Comparison of ENCODE assay signal across 14 cellular contexts in the genomic region with DNA sequence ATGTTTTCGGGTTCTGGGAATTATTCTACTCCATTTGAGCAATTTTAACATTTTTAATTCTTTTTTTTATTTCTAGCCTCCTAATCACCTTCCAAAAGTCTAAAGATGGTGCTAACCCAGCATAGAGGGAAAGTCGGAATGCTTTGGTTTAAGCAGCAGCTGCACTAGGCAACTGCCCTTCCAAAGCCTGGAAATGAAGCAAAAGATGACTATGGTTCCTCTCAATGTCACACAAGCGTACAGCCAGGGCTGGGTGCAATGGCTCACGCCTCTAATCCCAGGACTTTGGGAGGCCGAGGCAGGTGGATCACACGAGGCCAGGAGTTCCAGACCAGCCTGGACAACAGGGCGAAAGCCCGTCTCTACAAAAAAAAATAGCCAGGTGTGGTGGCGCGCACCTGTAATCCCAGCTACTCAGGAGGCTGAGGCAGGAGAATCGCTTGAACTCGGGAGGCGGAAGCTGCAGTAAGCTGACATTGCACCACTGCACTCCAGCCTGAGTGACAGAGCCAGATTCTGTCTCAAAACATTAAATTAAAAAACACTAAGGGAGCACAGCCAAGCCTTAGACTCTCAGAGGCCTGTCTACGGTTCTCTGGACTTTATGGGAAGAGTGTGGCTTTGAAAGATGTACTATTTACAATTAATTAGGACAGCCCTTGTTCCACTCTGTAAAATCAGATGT. TPM values are rescaled to one million over a fixed set of nuclear protein-coding genes. Genes with fewer than 3 reads are reported as not detected.
DNase-seq lines count a peak whose midpoint lies in the region; ATAC-seq and TF ChIP-seq lines count a peak whose summit lies in the region.
"Had no signal": no experiment of that assay in that cellular context is flagged by ENCODE, and none has a peak within 500 bp of the region (broad histone marks: within the 10 kb centered on the region; RNA-seq: fewer than 3 reads in every experiment).

No MANE protein-coding gene starts in this region.

- TF ChIP-seq EP300 in upper lobe of left lung (IDR thresholded peaks at IDR 0.05), result no peak

- WGBS in upper lobe of left lung, 2 donors, result 89 to 90% methylated on average over 14 of the region's 14 CpGs

- H3K36me3 Mint-ChIP-seq in activated naive CD4-positive, alpha-beta T cell treated with anti-CD3 and anti-CD28 coated beads for 36 hours (ENCODE audit: low read depth), result no peaks in the 10 kb centered on the region
- peaks cover 0 to 32% of the 10 kb centered on the region in 2 donors for H3K36me3 Mint-ChIP-seq in activated naive CD4-positive, alpha-beta T cell treated with anti-CD3 and anti-CD28 coated beads, Interleukin-2, amount 50 U/mL, for 72 hours
- H3K36me3 Mint-ChIP-seq in activated T-helper 17 cell treated with anti-CD3 and anti-CD28 coated beads, Interleukin-2, amount 50 U/mL, for 72 hours (ENCODE audit: low read depth), result peaks cover 68% of the 10 kb centered on the region

- H3K36me3 ChIP-seq in mucosa of rectum (ENCODE audit: control insufficient read depth in 2 of 2, insufficient read depth in 2 of 2, low read length in 2 of 2), result peaks cover 0 to 3% of the 10 kb centered on the region in 2 donors
- H3K36me3 ChIP-seq in upper lobe of left lung, result no peaks in the 10 kb centered on the region
- no peaks in the 10 kb centered on the region for H3K36me3 ChIP-seq in upper lobe of right lung

- H3K9ac ChIP-seq in mucosa of rectum (ENCODE audit: low read depth in 1 of 2, low read length in 2 of 2), result no peak overlapping the region

- H3K27ac ChIP-seq in mucosa of rectum (ENCODE audit: low read depth in 2 of 2, low read length in 2 of 2) (peak overlapping the region; percentile 48 to 75), upper lobe of left lung (peak overlapping the region; percentile 67 to 89 (median 76)), upper lobe of right lung (no peak overlapping the region)

- DNase-seq in activated naive CD4-positive, alpha-beta T cell treated with anti-CD3 and anti-CD28 coated beads for 36 hours, result no peak
- no peak for DNase-seq in activated naive CD4-positive, alpha-beta T cell treated with anti-CD3 and anti-CD28 coated beads, Interleukin-2, amount 50 U/mL, for 72 hours (ENCODE audit: low spot score in 2 of 2)
- DNase-seq in upper lobe of left lung (no peak), OCI-M2 (lab: John Stamatoyannopoulos, UW; ENCODE audit: unreplicated experiment) (no peak), upper lobe of right lung (no peak)
- DNase-seq: activated CD8-positive, alpha-beta memory T cell treated with anti-CD3 and anti-CD28 coated beads, Interleukin-2, amount 50 U/mL, for 48 hours; NCI-H1048; NCI-H2171; psoas muscle; SIG-M5; stimulated activated CD4-positive, alpha-beta T cell treated with anti-CD3 and anti-CD28 coated beads, Interleukin-1b, Interleukin-23, amount 100 ng/mL, for 48 hours had no signal

- H3K4me1 ChIP-seq in mucosa of rectum (ENCODE audit: control insufficient read depth in 2 of 2, insufficient read depth in 2 of 2, low read length in 2 of 2) (peaks cover 27 to 31% of the 10 kb centered on the region in 2 donors), upper lobe of left lung (peaks cover 32 to 58% (median 53%) of the 10 kb centered on the region in 4 donors), upper lobe of right lung (peaks cover 45% of the 10 kb centered on the region)

- TF ChIP-seq CTCF in upper lobe of left lung (IDR thresholded peaks at IDR 0.05) (no peak), upper lobe of right lung (IDR thresholded peaks at IDR 0.05) (no peak)

- H3K4me3 ChIP-seq in mucosa of rectum (ENCODE audit: low read length in 2 of 2), result no peak overlapping the region
- no peak overlapping the region for H3K4me3 ChIP-seq in upper lobe of left lung
- no peak overlapping the region for H3K4me3 ChIP-seq in upper lobe of right lung
- H3K4me3 ChIP-seq: psoas muscle had no signal

- peaks cover 52% of the 10 kb centered on the region for H3K4me1 Mint-ChIP-seq in activated naive CD4-positive, alpha-beta T cell treated with anti-CD3 and anti-CD28 coated beads for 36 hours (ENCODE audit: low read depth)
- H3K4me1 Mint-ChIP-seq in activated T-helper 17 cell treated with anti-CD3 and anti-CD28 coated beads, Interleukin-2, amount 50 U/mL, for 72 hours, result peaks cover 75% of the 10 kb centered on the region

- CTCF ChIA-PET in activated naive CD4-positive, alpha-beta T cell treated with anti-CD3 and anti-CD28 coated beads for 36 hours (lab: Charles Lee), result interaction anchor here (1.0 kb wide), 1 partner anchor 110 kb away, joined by 5 read pairs; no protein-coding TSS in a partner anchor

- no peaks in the 10 kb centered on the region for H3K9me3 Mint-ChIP-seq in activated naive CD4-positive, alpha-beta T cell treated with anti-CD3 and anti-CD28 coated beads for 36 hours
- no peaks in the 10 kb centered on the region for H3K9me3 Mint-ChIP-seq in activated naive CD4-positive, alpha-beta T cell treated with anti-CD3 and anti-CD28 coated beads, Interleukin-2, amount 50 U/mL, for 72 hours
- H3K9me3 Mint-ChIP-seq in activated T-helper 17 cell treated with anti-CD3 and anti-CD28 coated beads, Interleukin-2, amount 50 U/mL, for 72 hours, result no peaks in the 10 kb centered on the region

- TF ChIP-seq POLR2A in upper lobe of left lung (IDR thresholded peaks at IDR 0.05), result no peak

- peak overlapping the region; percentile 6 for H3K27ac Mint-ChIP-seq in activated naive CD4-positive, alpha-beta T cell treated with anti-CD3 and anti-CD28 coated beads for 36 hours
- no peak overlapping the region for H3K27ac Mint-ChIP-seq in activated naive CD4-positive, alpha-beta T cell treated with anti-CD3 and anti-CD28 coated beads, Interleukin-2, amount 50 U/mL, for 72 hours
- H3K27ac Mint-ChIP-seq in activated T-helper 17 cell treated with anti-CD3 and anti-CD28 coated beads, Interleukin-2, amount 50 U/mL, for 72 hours, result peak overlapping the region; percentile 95

- intact Hi-C loops in activated naive CD4-positive, alpha-beta T cell treated with anti-CD3 and anti-CD28 coated beads for 36 hours (cut with micrococcal nuclease), result no loop called here
- intact Hi-C loops in upper lobe of right lung (cut with DNase I), result no loop called here

- ATAC-seq in activated naive CD4-positive, alpha-beta T cell treated with anti-CD3 and anti-CD28 coated beads, Interleukin-2, amount 50 U/mL, for 72 hours, result no peak
- no peak for ATAC-seq in activated T-helper 17 cell treated with anti-CD3 and anti-CD28 coated beads, Interleukin-2, amount 50 U/mL, for 72 hours (replicated peaks)
- ATAC-seq in upper lobe of left lung (ENCODE audit: low FRiP score in 2 of 2) (no peak), upper lobe of right lung (no peak), GM19452 (IDR thresholded peaks at IDR 0.05; ENCODE audit: unreplicated experiment) (no peak)
- ATAC-seq: psoas muscle had no signal

- no peaks in the 10 kb centered on the region for H3K27me3 Mint-ChIP-seq in activated naive CD4-positive, alpha-beta T cell treated with anti-CD3 and anti-CD28 coated beads for 36 hours (ENCODE audit: low read depth)
- H3K27me3 Mint-ChIP-seq in activated T-helper 17 cell treated with anti-CD3 and anti-CD28 coated beads, Interleukin-2, amount 50 U/mL, for 72 hours, result no peaks in the 10 kb centered on the region

- H3K9me3 ChIP-seq in mucosa of rectum (ENCODE audit: control insufficient read depth in 2 of 2, low read length in 2 of 2), result no peaks in the 10 kb centered on the region
- no peaks in the 10 kb centered on the region for H3K9me3 ChIP-seq in upper lobe of left lung
- no peaks in the 10 kb centered on the region for H3K9me3 ChIP-seq in upper lobe of right lung
- H3K9me3 ChIP-seq: psoas muscle had no signal

- H3K4me3 Mint-ChIP-seq in activated naive CD4-positive, alpha-beta T cell treated with anti-CD3 and anti-CD28 coated beads for 36 hours, result no peak overlapping the region
- peak overlapping the region; percentile 85 for H3K4me3 Mint-ChIP-seq in activated T-helper 17 cell treated with anti-CD3 and anti-CD28 coated beads, Interleukin-2, amount 50 U/mL, for 72 hours

- H3K27me3 ChIP-seq in mucosa of rectum (ENCODE audit: control insufficient read depth in 2 of 2, insufficient read depth in 2 of 2, low read length in 2 of 2), result no peaks in the 10 kb centered on the region
- no peaks in the 10 kb centered on the region for H3K27me3 ChIP-seq in upper lobe of left lung
- no peaks in the 10 kb centered on the region for H3K27me3 ChIP-seq in upper lobe of right lung

RNA-seq across cellular contexts. Expression of a gene that starts 33.2 kb away (rescaled TPM):
- 10 to 100 TPM; 37.3 to 39.3 TPM for total RNA-seq in activated naive CD4-positive, alpha-beta T cell treated with anti-CD3 and anti-CD28 coated beads for 36 hours
- 10 to 100 TPM in 1 of 2 donors, 1 to 10 TPM in 1; 9.5 to 85.9 TPM for total RNA-seq in activated naive CD4-positive, alpha-beta T cell treated with anti-CD3 and anti-CD28 coated beads, Interleukin-2, amount 50 U/mL, for 72 hours
- 100 to 1,000 TPM in 1 of 2 donors, 10 to 100 TPM in 1; 71.2 to 145 TPM for total RNA-seq in activated T-helper 17 cell treated with anti-CD3 and anti-CD28 coated beads, Interleukin-2, amount 50 U/mL, for 72 hours
- total RNA-seq in upper lobe of left lung (10 to 100 TPM in 2 of 6 donors, 1 to 10 TPM in 4; 5.5 to 17.0 (median 7.1) TPM), upper lobe of right lung (10.6 TPM)

Comparison
In these comparisons a context has a peak if more than half of its experiments do, and no peak if none do; other contexts are left out.
1. H3K27ac Mint-ChIP-seq: peak in activated naive CD4-positive, alpha-beta T cell treated with anti-CD3 and anti-CD28 coated beads for 36 hours (single experiment) and activated T-helper 17 cell treated with anti-CD3 and anti-CD28 coated beads, Interleukin-2, amount 50 U/mL, for 72 hours (single experiment); none in activated naive CD4-positive, alpha-beta T cell treated with anti-CD3 and anti-CD28 coated beads, Interleukin-2, amount 50 U/mL, for 72 hours (0 of 2).